Comparison of ENCODE assay signal across 8 cellular contexts in genomic region chr20:57392130-57392445, GRCh38. TPM values are rescaled to one million over a fixed set of nuclear protein-coding genes. Genes with fewer than 3 reads are reported as not detected.
DNase-seq lines count a peak whose midpoint lies in the region; ATAC-seq and TF ChIP-seq lines count a peak whose summit lies in the region.

No MANE protein-coding gene starts in this region.

- H3K36me3 ChIP-seq in CD4-positive, CD25-positive, alpha-beta regulatory T cell (ENCODE audit: control insufficient read depth, insufficient read depth, low read length): peaks cover 39% of the 10 kb centered on the region
- peaks cover 47% of the 10 kb centered on the region for H3K36me3 ChIP-seq in Karpas-422 (ENCODE audit: insufficient read depth, low read length)

- peaks cover 5 to 60% (median 37%) of the 10 kb centered on the region in 4 donors for H3K4me1 Mint-ChIP-seq in CD4-positive, CD25-positive, alpha-beta regulatory T cell
- H3K4me1 Mint-ChIP-seq in nephron progenitor cell: peaks cover 68% of the 10 kb centered on the region

- H3K4me3 Mint-ChIP-seq in CD4-positive, CD25-positive, alpha-beta regulatory T cell: peak overlapping the region; percentile 91 to 99 (median 96)
- peak overlapping the region; percentile 92 for H3K4me3 Mint-ChIP-seq in nephron progenitor cell

- H3K27me3 Mint-ChIP-seq in CD4-positive, CD25-positive, alpha-beta regulatory T cell: peaks cover 8% of the 10 kb centered on the region
- peaks cover 7% of the 10 kb centered on the region for H3K27me3 Mint-ChIP-seq in nephron progenitor cell (ENCODE audit: low read depth, poor library complexity)

- no peaks in the 10 kb centered on the region for H3K9me2 ChIP-seq in Karpas-422 (replicated peaks; ENCODE audit: insufficient read depth, low read length)

- peaks cover 69% of the 10 kb centered on the region for H3K4me1 ChIP-seq in CD4-positive, CD25-positive, alpha-beta regulatory T cell (ENCODE audit: control insufficient read depth, insufficient read depth, low read length, poor library complexity, severe bottlenecking)
- peaks cover 74% of the 10 kb centered on the region for H3K4me1 ChIP-seq in Karpas-422 (ENCODE audit: low read length)

- H3K4me2 ChIP-seq in Karpas-422 (ENCODE audit: low read depth, low read length, poor library complexity, severe bottlenecking): peak overlapping the region; percentile 95

- ATAC-seq in CD4-positive, CD25-positive, alpha-beta regulatory T cell (ENCODE audit: low read depth in 2 of 2): no peak
- ATAC-seq in HG02610 (IDR thresholded peaks at IDR 0.05; ENCODE audit: unreplicated experiment): no peak

- no peaks in the 10 kb centered on the region for H3K27me3 ChIP-seq in CD4-positive, CD25-positive, alpha-beta regulatory T cell (ENCODE audit: control insufficient read depth, insufficient read depth, low read length)
- H3K27me3 ChIP-seq in Karpas-422 (ENCODE audit: low read length) (no peaks in the 10 kb centered on the region), dorsolateral prefrontal cortex (no peaks in the 10 kb centered on the region)

- peaks cover 39% of the 10 kb centered on the region for H3K36me3 Mint-ChIP-seq in CD4-positive, CD25-positive, alpha-beta regulatory T cell
- H3K36me3 Mint-ChIP-seq in nephron progenitor cell (ENCODE audit: low read depth): peaks cover 28% of the 10 kb centered on the region

- no peaks in the 10 kb centered on the region for H3K9me3 ChIP-seq in CD4-positive, CD25-positive, alpha-beta regulatory T cell (ENCODE audit: control insufficient read depth in 2 of 2, low read length in 2 of 2)
- no peaks in the 10 kb centered on the region for H3K9me3 ChIP-seq in Karpas-422 (ENCODE audit: low read length)

- intact Hi-C loops in dorsolateral prefrontal cortex (cut with DNase I): loop anchor here (10.0 kb wide), 2 partner anchors 203 to 823 kb away; no protein-coding TSS in a partner anchor

- no peak overlapping the region for H2AFZ ChIP-seq in Karpas-422 (ENCODE audit: low read length)

- peak overlapping the region; percentile 98 to 100 (median 99) for H3K27ac Mint-ChIP-seq in CD4-positive, CD25-positive, alpha-beta regulatory T cell
- H3K27ac Mint-ChIP-seq in nephron progenitor cell: no peak overlapping the region

- peaks cover 0 to 2% (median 0%) of the 10 kb centered on the region in 7 donors for H3K9me3 Mint-ChIP-seq in CD4-positive, CD25-positive, alpha-beta regulatory T cell
- H3K9me3 Mint-ChIP-seq in nephron progenitor cell: no peaks in the 10 kb centered on the region

- peak overlapping the region; percentile 99 for H3K9ac ChIP-seq in Karpas-422 (ENCODE audit: low read length)

- H4K20me1 ChIP-seq in Karpas-422 (ENCODE audit: insufficient read depth, low read depth, low read length): peaks cover 54% of the 10 kb centered on the region

- peaks cover 58% of the 10 kb centered on the region for H3K79me2 ChIP-seq in Karpas-422 (ENCODE audit: low read length)

- H3K27ac ChIP-seq in CD4-positive, CD25-positive, alpha-beta regulatory T cell (ENCODE audit: insufficient read depth, low read length, poor library complexity, severe bottlenecking): peak overlapping the region; percentile 94
- peak overlapping the region; percentile 98 for H3K27ac ChIP-seq in Karpas-422 (ENCODE audit: low read length)
- H3K27ac ChIP-seq in dorsolateral prefrontal cortex: peak overlapping the region in 47 of 59 donors; percentile 5 to 96 (median 59)

- TF ChIP-seq CTCF in dorsolateral prefrontal cortex (IDR thresholded peaks at IDR 0.05 in 54 of 56, conservative IDR thresholded peaks at IDR 0.05 in 2 of 56; ENCODE audit: low read depth in 1 of 56, partially characterized antibody in 56 of 56): no peak
- no peak for TF ChIP-seq CTCF in nephron progenitor cell (IDR thresholded peaks at IDR 0.05)

- DNase-seq in CD4-positive, CD25-positive, alpha-beta regulatory T cell: peak in 1 of 3 donors; percentile 51
- peak; percentile 66 for DNase-seq in Karpas-422
- no peak for DNase-seq in dorsolateral prefrontal cortex
- no peak for DNase-seq in nephron progenitor cell
- no peak for DNase-seq in NCI-H2196 (lab: John Stamatoyannopoulos, UW; ENCODE audit: unreplicated experiment)
- no peak for DNase-seq in NCI-H128 (lab: John Stamatoyannopoulos, UW; ENCODE audit: unreplicated experiment)
- no peak for DNase-seq in cerebellar nuclear complex (lab: John Stamatoyannopoulos, UW)

- peak overlapping the region; percentile 92 for H3K4me3 ChIP-seq in CD4-positive, CD25-positive, alpha-beta regulatory T cell (ENCODE audit: low read depth, low read length)
- H3K4me3 ChIP-seq in Karpas-422 (ENCODE audit: low read length) (peak overlapping the region; percentile 99), dorsolateral prefrontal cortex (peak overlapping the region; percentile 21 to 80 (median 65))

RNA-seq across cellular contexts. Expression of gene RBM38, which starts 0.9 kb away (rescaled TPM):
- 322 TPM for total RNA-seq in CD4-positive, CD25-positive, alpha-beta regulatory T cell
- polyA plus RNA-seq in CD4-positive, CD25-positive, alpha-beta regulatory T cell: 100 to 1,000 TPM in 2 of 4 donors, 10 to 100 TPM in 2; 71.9 to 163 (median 102) TPM
- 261 and 436 TPM in 2 replicates for total RNA-seq in Karpas-422 (2014; rRNA removed; shearing (Covaris generic); ENCODE audit: low replicate concordance)
- total RNA-seq in dorsolateral prefrontal cortex: 10 to 100 TPM in 112 of 120 experiments, 1 to 10 TPM in 8; 8.5 to 26.9 (median 13.2) TPM

RNA-seq across cellular contexts. Expression of gene RAE1, which starts 41.0 kb away (rescaled TPM):
- total RNA-seq in CD4-positive, CD25-positive, alpha-beta regulatory T cell: 33.0 TPM
- 10 to 100 TPM; 34.5 to 52.1 (median 42.8) TPM for polyA plus RNA-seq in CD4-positive, CD25-positive, alpha-beta regulatory T cell
- 19.0 and 59.6 TPM in 2 replicates for total RNA-seq in Karpas-422 (2014; rRNA removed; shearing (Covaris generic); ENCODE audit: low replicate concordance)
- 10 to 100 TPM; 16.2 to 42.7 (median 30.2) TPM for total RNA-seq in dorsolateral prefrontal cortex
